ENCODE assay signal across 21 cellular contexts in genomic region chr1:45884700-45885099, GRCh38.
DNase-seq lines count a peak whose midpoint lies in the region; ATAC-seq and TF ChIP-seq lines count a peak whose summit lies in the region.
"Had no signal": no experiment of that assay in that cellular context is flagged by ENCODE, and none has a peak within 500 bp of the region (broad histone marks: within the 10 kb centered on the region; RNA-seq: fewer than 3 reads in every experiment).

No MANE protein-coding gene starts in this region.

- TF ChIP-seq POLR2A in HCT116 (IDR thresholded peaks at IDR 0.05; ENCODE audit: borderline replicate concordance, extremely low read depth, insufficient read depth, insufficient read length): no peak

- no peaks in the 10 kb centered on the region for H3K9me3 ChIP-seq in HCT116 (ENCODE audit: control insufficient read depth in 1 of 2, insufficient read depth in 1 of 2, low read depth in 1 of 2, low read length in 2 of 2)
- H3K9me3 ChIP-seq in endodermal cell (ENCODE audit: control insufficient read depth, low read length): peaks cover 6% of the 10 kb centered on the region
- H3K9me3 ChIP-seq: ascending aorta, BE2C, lower lobe of right lung had no signal

- RAD21 ChIA-PET in HCT116 (lab: Charles Lee; ENCODE audit: low non-redundant PET in 1 of 2, low total read pairs in 2 of 2, uncharacterized antibody in 2 of 2, unreplicated experiment in 2 of 2): no interaction called here

- TF ChIP-seq RAD21 in HCT116 (IDR thresholded peaks at IDR 0.05; ENCODE audit: low read depth): no peak

- H3K9ac ChIP-seq in HCT116 (ENCODE audit: low read length) (no peak overlapping the region), endodermal cell (ENCODE audit: extremely low read depth, low read length, poor library complexity, severe bottlenecking) (no peak overlapping the region)

- H3K36me3 Mint-ChIP-seq in endodermal cell (ENCODE audit: low read depth) (peaks cover 9% of the 10 kb centered on the region), nephron (ENCODE audit: low read depth) (no peaks in the 10 kb centered on the region)
- H3K36me3 Mint-ChIP-seq: activated CD4-positive, alpha-beta memory T cell treated with anti-CD3 and anti-CD28 coated beads for 36 hours; activated naive CD4-positive, alpha-beta T cell treated with anti-CD3 and anti-CD28 coated beads, Interleukin-2, amount 10 ng/mL, durations not matched to agents 7 days and 5 days; natural killer cell treated with Interleukin-12 subunit alpha and Interleukin-12 subunit beta and Interleukin-15 and Interleukin-18, amount 100 ng/mL, for 72 hours; stimulated activated effector memory CD8-positive, alpha-beta T cell treated with anti-CD3 and anti-CD28 coated beads, Interleukin-12 subunit alpha, Interleukin-12 subunit beta, amount 100 ng/mL, for 72 hours had no signal

- H3K27me3 Mint-ChIP-seq in endodermal cell (ENCODE audit: insufficient read depth): no peaks in the 10 kb centered on the region
- no peaks in the 10 kb centered on the region for H3K27me3 Mint-ChIP-seq in nephron (ENCODE audit: low read depth)
- H3K27me3 Mint-ChIP-seq: activated CD4-positive, alpha-beta memory T cell treated with anti-CD3 and anti-CD28 coated beads for 36 hours; activated naive CD4-positive, alpha-beta T cell treated with anti-CD3 and anti-CD28 coated beads, Interleukin-2, amount 10 ng/mL, durations not matched to agents 7 days and 5 days; natural killer cell treated with Interleukin-12 subunit alpha and Interleukin-12 subunit beta and Interleukin-15 and Interleukin-18, amount 100 ng/mL, for 72 hours had no signal

- no peaks in the 10 kb centered on the region for H3K27me3 ChIP-seq in HCT116 (ENCODE audit: insufficient read depth, low read length)
- no peaks in the 10 kb centered on the region for H3K27me3 ChIP-seq in endodermal cell (ENCODE audit: control insufficient read depth, insufficient read depth, low read length, poor library complexity, severe bottlenecking)
- H3K27me3 ChIP-seq: ascending aorta, BE2C had no signal

- no peak overlapping the region for H3K4me3 Mint-ChIP-seq in endodermal cell
- no peak overlapping the region for H3K4me3 Mint-ChIP-seq in nephron
- H3K4me3 Mint-ChIP-seq: activated CD4-positive, alpha-beta memory T cell treated with anti-CD3 and anti-CD28 coated beads for 36 hours; activated naive CD4-positive, alpha-beta T cell treated with anti-CD3 and anti-CD28 coated beads, Interleukin-2, amount 10 ng/mL, durations not matched to agents 7 days and 5 days; natural killer cell treated with Interleukin-12 subunit alpha and Interleukin-12 subunit beta and Interleukin-15 and Interleukin-18, amount 100 ng/mL, for 72 hours; stimulated activated effector memory CD8-positive, alpha-beta T cell treated with anti-CD3 and anti-CD28 coated beads, Interleukin-12 subunit alpha, Interleukin-12 subunit beta, amount 100 ng/mL, for 72 hours had no signal

- H3K9me2 ChIP-seq in HCT116 (ENCODE audit: insufficient read depth): no peaks in the 10 kb centered on the region

- ATAC-seq in HCT116: peak; percentile 60
- no peak for ATAC-seq in GM19395 (IDR thresholded peaks at IDR 0.05; ENCODE audit: unreplicated experiment)
- no peak for ATAC-seq in GM19397 (IDR thresholded peaks at IDR 0.05; ENCODE audit: unreplicated experiment)
- ATAC-seq in HG03457 (IDR thresholded peaks at IDR 0.05; ENCODE audit: unreplicated experiment): no peak
- ATAC-seq: natural killer cell treated with Interleukin-12 subunit alpha and Interleukin-12 subunit beta and Interleukin-15 and Interleukin-18, amount 100 ng/mL, for 72 hours; stimulated activated effector memory CD8-positive, alpha-beta T cell treated with anti-CD3 and anti-CD28 coated beads, Interleukin-12 subunit alpha, Interleukin-12 subunit beta, amount 100 ng/mL, for 72 hours had no signal

- no peak overlapping the region for H3K27ac ChIP-seq in HCT116 (ENCODE audit: low read depth, low read length)
- H3K27ac ChIP-seq in endodermal cell (ENCODE audit: low read depth, low read length): no peak overlapping the region
- H3K27ac ChIP-seq: ascending aorta, epithelial cell of prostate, lower lobe of right lung had no signal

- H3K79me2 ChIP-seq in HCT116 (ENCODE audit: insufficient read depth, low read length): peaks cover 19% of the 10 kb centered on the region

- no peak overlapping the region; the same call in 1 of the 2 replicates for H3K4me2 ChIP-seq in HCT116 (ENCODE audit: low read length)

- no peak for DNase-seq in HCT116 (ENCODE audit: low read depth, low spot score)
- peak; percentile 39 for DNase-seq in NCI-H226
- no peak for DNase-seq in endodermal cell
- DNase-seq in stimulated activated CD4-positive, alpha-beta T cell treated with anti-CD3 and anti-CD28 coated beads, Interleukin-15, amount 100 ng/mL, for 24 hours: no peak
- DNase-seq: activated CD4-positive, alpha-beta memory T cell treated with anti-CD3 and anti-CD28 coated beads for 36 hours; activated naive CD4-positive, alpha-beta T cell treated with anti-CD3 and anti-CD28 coated beads, Interleukin-2, amount 10 ng/mL, durations not matched to agents 7 days and 5 days; activated T-cell treated with anti-CD3 and anti-CD28 coated beads, Interleukin-2, amount 50 U/mL, for 1 hour; BE2C; Calu3; cortex of kidney; lower lobe of right lung; NCI-H187 treated with DMSO at 0.1 percent for 48 hours; posterior cingulate gyrus had no signal

- no peaks in the 10 kb centered on the region for H3K36me3 ChIP-seq in HCT116 (ENCODE audit: control insufficient read depth in 1 of 2, insufficient read depth in 2 of 2, low read length in 2 of 2)
- peaks cover 11% of the 10 kb centered on the region for H3K36me3 ChIP-seq in endodermal cell (ENCODE audit: control insufficient read depth, insufficient read depth, low read length)
- H3K36me3 ChIP-seq: ascending aorta, BE2C, lower lobe of right lung had no signal

- H3K4me1 Mint-ChIP-seq in endodermal cell (peaks cover 35% of the 10 kb centered on the region), nephron (peaks cover 20% of the 10 kb centered on the region)
- H3K4me1 Mint-ChIP-seq: activated naive CD4-positive, alpha-beta T cell treated with anti-CD3 and anti-CD28 coated beads, Interleukin-2, amount 10 ng/mL, durations not matched to agents 7 days and 5 days; stimulated activated effector memory CD8-positive, alpha-beta T cell treated with anti-CD3 and anti-CD28 coated beads, Interleukin-12 subunit alpha, Interleukin-12 subunit beta, amount 100 ng/mL, for 72 hours had no signal

- intact Hi-C loops in HCT116 (cut with micrococcal nuclease): loop anchor here (10.0 kb wide), 1 partner anchor 300 kb away; the partner anchor contains the start of gene NASP

- peaks cover 3% of the 10 kb centered on the region for H3K9me3 Mint-ChIP-seq in endodermal cell
- no peaks in the 10 kb centered on the region for H3K9me3 Mint-ChIP-seq in nephron
- H3K9me3 Mint-ChIP-seq: activated CD4-positive, alpha-beta memory T cell treated with anti-CD3 and anti-CD28 coated beads for 36 hours; activated naive CD4-positive, alpha-beta T cell treated with anti-CD3 and anti-CD28 coated beads, Interleukin-2, amount 10 ng/mL, durations not matched to agents 7 days and 5 days; natural killer cell treated with Interleukin-12 subunit alpha and Interleukin-12 subunit beta and Interleukin-15 and Interleukin-18, amount 100 ng/mL, for 72 hours; stimulated activated effector memory CD8-positive, alpha-beta T cell treated with anti-CD3 and anti-CD28 coated beads, Interleukin-12 subunit alpha, Interleukin-12 subunit beta, amount 100 ng/mL, for 72 hours had no signal

- peak overlapping the region; percentile 48 for H3K27ac Mint-ChIP-seq in endodermal cell
- peak overlapping the region in 2 of 3 experiments; percentile 1 to 29 for H3K27ac Mint-ChIP-seq in nephron
- H3K27ac Mint-ChIP-seq: activated CD4-positive, alpha-beta memory T cell treated with anti-CD3 and anti-CD28 coated beads for 36 hours; activated naive CD4-positive, alpha-beta T cell treated with anti-CD3 and anti-CD28 coated beads, Interleukin-2, amount 10 ng/mL, durations not matched to agents 7 days and 5 days; natural killer cell treated with Interleukin-12 subunit alpha and Interleukin-12 subunit beta and Interleukin-15 and Interleukin-18, amount 100 ng/mL, for 72 hours; stimulated activated effector memory CD8-positive, alpha-beta T cell treated with anti-CD3 and anti-CD28 coated beads, Interleukin-12 subunit alpha, Interleukin-12 subunit beta, amount 100 ng/mL, for 72 hours had no signal

- no peak overlapping the region for H3K4me3 ChIP-seq in HCT116 (replicated peaks in 1 of 2; ENCODE audit: low read depth in 1 of 2, low read length in 2 of 2)
- no peak overlapping the region for H3K4me3 ChIP-seq in endodermal cell (ENCODE audit: low read length)
- H3K4me3 ChIP-seq: ascending aorta, lower lobe of right lung had no signal

- no peak overlapping the region for H2AFZ ChIP-seq in HCT116 (ENCODE audit: low read depth, low read length, poor library complexity, severe bottlenecking)

- peaks cover 3 to 13% of the 10 kb centered on the region in 2 experiments; a peak in 3 of 4 replicates for H3K4me1 ChIP-seq in HCT116 (ENCODE audit: control insufficient read depth in 1 of 2, insufficient read depth in 2 of 2, low read length in 2 of 2)
- peaks cover 21% of the 10 kb centered on the region for H3K4me1 ChIP-seq in endodermal cell (ENCODE audit: control insufficient read depth, insufficient read depth, low read length)
- H3K4me1 ChIP-seq: ascending aorta, BE2C, lower lobe of right lung had no signal

- WGBS in endodermal cell (ENCODE audit: insufficient coverage in 1 of 2, insufficient read length in 1 of 2), 2 experiments: 100% methylated on average over 1 of the region's 1 CpG

- CTCF ChIA-PET in HCT116 (lab: Charles Lee): interaction anchor here (1.3 kb wide), 1 partner anchor 339 kb away, joined by 3 read pairs; no protein-coding TSS in a partner anchor

- H4K20me1 ChIP-seq in HCT116 (ENCODE audit: insufficient read depth): no peaks in the 10 kb centered on the region

- POLR2A ChIA-PET in HCT116 (lab: Charles Lee): interaction anchor here (0.8 kb wide), 1 partner anchor 363 kb away, joined by 3 read pairs; the partner anchor contains the start of gene PRDX1

- TF ChIP-seq CTCF in HCT116 (IDR thresholded peaks at IDR 0.05 in 2 of 3, conservative IDR thresholded peaks at IDR 0.05 in 1 of 3; ENCODE audit: borderline replicate concordance in 1 of 3, insufficient read depth in 1 of 3, low read depth in 2 of 3, low read length in 2 of 3) (no peak), endodermal cell (conservative IDR thresholded peaks at IDR 0.05) (no peak), nephron (IDR thresholded peaks at IDR 0.05; ENCODE audit: unreplicated experiment in 3 of 3) (no peak)

- BruUV-seq in HCT116 (replicated peaks; lab: Mats Ljungman, UMichigan): no TSS peak

TF ChIP-seq in HCT116, 20 proteins besides CTCF, POLR2A, EP300 and RAD21:
- TF ChIP-seq SP1 (IDR thresholded peaks at IDR 0.05; ENCODE audit: low read depth): no peak
- peak; percentile 13; the same call in 1 of the 2 replicates for TF ChIP-seq FOSL1 (IDR thresholded peaks at IDR 0.05; ENCODE audit: low read depth)
